Comparison of ENCODE assay signal across 8 cellular contexts in genomic region chr15:52651868-52652267, GRCh38. TPM values are rescaled to one million over a fixed set of nuclear protein-coding genes. Genes with fewer than 3 reads are reported as not detected.
A peak's percentile ranks its signal among the peaks of the same experiment; 100 is the strongest.
DNase-seq lines count a peak whose midpoint lies in the region; ATAC-seq, FAIRE-seq and TF ChIP-seq lines count a peak whose summit lies in the region.

No MANE protein-coding gene starts in this region.

- no peaks in the 10 kb centered on the region for H3K36me3 ChIP-seq in SJCRH30
- peaks cover 0 to 44% (median 29%) of the 10 kb centered on the region in 9 donors for H3K36me3 ChIP-seq in heart left ventricle
- no peaks in the 10 kb centered on the region for H3K36me3 ChIP-seq in pancreas

- FAIRE-seq in pancreas (lab: Jason Lieb, UNC): peak; percentile 59

- peak in 1 of 2 donors; percentile 33 for TF ChIP-seq POLR2A in heart left ventricle (IDR thresholded peaks at IDR 0.05)

- peak overlapping the region; percentile 45 for H3K4me3 ChIP-seq in SJCRH30
- H3K4me3 ChIP-seq in heart left ventricle: peak overlapping the region in 9 of 12 donors; percentile 19 to 46 (median 33)
- H3K4me3 ChIP-seq in pancreas: no peak overlapping the region

- intact Hi-C loops in heart left ventricle (cut with DNase I): loop anchor here in 3 of 10 donors (2.0 kb wide), 1 partner anchor 27 kb away; the partner anchor contains the start of gene ATOSA (in 3 of the 3)
- intact Hi-C loops in pancreas (cut with DNase I): no loop called here

- no peaks in the 10 kb centered on the region; the same call in 1 of the 2 replicates for H3K4me1 ChIP-seq in SJCRH30
- peaks cover 9 to 67% (median 42%) of the 10 kb centered on the region in 12 donors for H3K4me1 ChIP-seq in heart left ventricle
- H3K4me1 ChIP-seq in pancreas: peaks cover 0 to 34% (median 27%) of the 10 kb centered on the region in 3 donors

- 0 to 8% (median 3%) methylated on average over 8 of the region's 8 CpGs for WGBS in heart left ventricle, 4 donors
- WGBS in pancreas, 2 donors: 17 to 21% methylated on average over 8 of the region's 8 CpGs

- DNase-seq in A172 (ENCODE audit: low spot score) (peak; percentile 91), HT-29 (ENCODE audit: low spot score) (peak; percentile 83), SJCRH30 (peak; percentile 68 to 83), heart left ventricle (peak; percentile 61 to 79 (median 71)), pancreas (peak in 3 of 6 donors; percentile 23 to 47 (median 39)), GF-D8 (lab: John Stamatoyannopoulos, UW) (no peak)

- TF ChIP-seq CTCF in heart left ventricle (IDR thresholded peaks at IDR 0.05) (no peak), pancreas (IDR thresholded peaks at IDR 0.05) (no peak)

- ATAC-seq in GM19043 (IDR thresholded peaks at IDR 0.05; ENCODE audit: low read depth, unreplicated experiment): peak; percentile 96
- ATAC-seq in heart left ventricle: peak; percentile 96 to 100 (median 100)
- peak; percentile 82 to 97 (median 96) for ATAC-seq in pancreas

- no peaks in the 10 kb centered on the region for H3K9me3 ChIP-seq in SJCRH30 (replicated peaks)
- H3K9me3 ChIP-seq in heart left ventricle: no peaks in the 10 kb centered on the region
- H3K9me3 ChIP-seq in pancreas: no peaks in the 10 kb centered on the region

- H3K27ac ChIP-seq in SJCRH30 (no peak overlapping the region), angular gyrus (ENCODE audit: low read depth, low read length) (peak overlapping the region; percentile 65), heart left ventricle (peak overlapping the region; percentile 11 to 76 (median 68)), pancreas (peak overlapping the region in 2 of 4 donors; percentile 9 to 46)

- H3K27me3 ChIP-seq in SJCRH30 (no peaks in the 10 kb centered on the region), heart left ventricle (no peaks in the 10 kb centered on the region), pancreas (no peaks in the 10 kb centered on the region)

RNA-seq across cellular contexts. Expression of gene ATOSA, which starts 27.3 kb away (rescaled TPM):
- 8.0 and 9.0 TPM in 2 replicates for total RNA-seq in A172 (2014; rRNA removed; shearing (Covaris generic))
- 5.3 and 6.8 TPM in 2 replicates for total RNA-seq in HT-29 (2014; rRNA removed; shearing (Covaris generic))
- 3.0 and 3.2 TPM in 2 replicates for total RNA-seq in SJCRH30 (2014; rRNA removed; shearing (Covaris generic))
- total RNA-seq in heart left ventricle (10 to 100 TPM; 21.3 to 51.5 (median 29.8) TPM), pancreas (10 to 100 TPM; 24.6 to 39.0 (median 34.4) TPM)
- polyA plus RNA-seq in heart left ventricle (10 to 100 TPM; 12.2 to 42.7 TPM), pancreas (10 to 100 TPM; 42.0 to 48.9 TPM)

Comparison
In these comparisons a context has a peak if more than half of its experiments do, and no peak if none do; other contexts are left out.
1. H3K4me3 ChIP-seq: peak in SJCRH30 (single experiment) and heart left ventricle (9 of 12); none in pancreas (0 of 4).
2. Peak in every context shown above with its lines, with median percentiles within 50 percentile points of each other: ATAC-seq.